In the genomic region with DNA sequence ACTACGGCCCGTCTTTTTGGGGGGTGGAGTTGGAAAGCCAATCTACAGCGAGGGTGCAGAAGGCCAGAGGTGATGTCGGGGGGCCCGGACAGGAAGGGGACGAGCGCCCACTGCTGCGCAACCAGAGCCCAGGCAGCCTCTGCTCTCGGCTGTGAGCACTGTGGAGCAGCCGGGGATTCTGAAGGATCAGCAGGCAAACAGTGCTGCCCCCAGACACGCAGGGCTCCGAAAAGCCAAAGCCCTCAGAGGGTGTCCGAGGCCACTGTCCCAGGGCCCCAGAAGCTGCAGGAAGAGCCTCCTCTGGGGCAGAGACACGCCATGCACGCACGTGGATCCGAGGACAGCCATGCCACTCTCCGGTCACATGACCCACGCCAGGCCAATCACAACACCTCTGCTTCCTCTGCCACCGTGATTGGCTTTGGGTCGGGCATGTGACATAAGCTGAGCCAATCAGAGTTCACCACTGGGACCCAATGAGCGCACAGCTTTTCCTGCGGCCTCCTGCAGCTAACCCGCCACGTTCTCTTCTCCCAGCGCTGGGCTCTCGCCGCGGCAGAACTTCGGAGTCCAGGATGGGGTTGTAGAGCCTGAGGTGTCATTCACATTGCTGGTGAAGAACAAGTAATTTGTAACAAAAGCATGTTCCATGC, we compare ENCODE assay signal across 1 cellular context.
TF ChIP-seq lines count a peak whose summit lies in the region.

No MANE protein-coding gene starts in this region.

TF ChIP-seq in K562, 482 proteins besides CTCF, POLR2A, EP300 and RAD21 (continued from another document):
- TF ChIP-seq, protein P1, sequence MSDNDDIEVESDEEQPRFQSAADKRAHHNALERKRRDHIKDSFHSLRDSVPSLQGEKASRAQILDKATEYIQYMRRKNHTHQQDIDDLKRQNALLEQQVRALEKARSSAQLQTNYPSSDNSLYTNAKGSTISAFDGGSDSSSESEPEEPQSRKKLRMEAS (CRISPR knock-in tag; IDR thresholded peaks at IDR 0.05) = peak; percentile 99
- TF ChIP-seq, protein P2, sequence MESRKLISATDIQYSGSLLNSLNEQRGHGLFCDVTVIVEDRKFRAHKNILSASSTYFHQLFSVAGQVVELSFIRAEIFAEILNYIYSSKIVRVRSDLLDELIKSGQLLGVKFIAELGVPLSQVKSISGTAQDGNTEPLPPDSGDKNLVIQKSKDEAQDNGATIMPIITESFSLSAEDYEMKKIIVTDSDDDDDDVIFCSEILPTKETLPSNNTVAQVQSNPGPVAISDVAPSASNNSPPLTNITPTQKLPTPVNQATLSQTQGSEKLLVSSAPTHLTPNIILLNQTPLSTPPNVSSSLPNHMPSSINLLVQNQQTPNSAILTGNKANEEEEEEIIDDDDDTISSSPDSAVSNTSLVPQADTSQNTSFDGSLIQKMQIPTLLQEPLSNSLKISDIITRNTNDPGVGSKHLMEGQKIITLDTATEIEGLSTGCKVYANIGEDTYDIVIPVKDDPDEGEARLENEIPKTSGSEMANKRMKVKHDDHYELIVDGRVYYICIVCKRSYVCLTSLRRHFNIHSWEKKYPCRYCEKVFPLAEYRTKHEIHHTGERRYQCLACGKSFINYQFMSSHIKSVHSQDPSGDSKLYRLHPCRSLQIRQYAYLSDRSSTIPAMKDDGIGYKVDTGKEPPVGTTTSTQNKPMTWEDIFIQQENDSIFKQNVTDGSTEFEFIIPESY (CRISPR knock-in tag; IDR thresholded peaks at IDR 0.05) = peak; percentile 96; the same call in 1 of the 2 replicates
- TF ChIP-seq GTF2E2 (tag; IDR thresholded peaks at IDR 0.05) (no peak), ZNF699 (CRISPR knock-in tag; IDR thresholded peaks at IDR 0.05; ENCODE audit: insufficient replicate concordance) (no peak), ZNF232 (CRISPR knock-in tag; IDR thresholded peaks at IDR 0.05) (peak; percentile 95), RNF2 (IDR thresholded peaks at IDR 0.05) (peak; percentile 87), RBM25 (IDR thresholded peaks at IDR 0.05; ENCODE audit: low read depth, low read length, severe bottlenecking) (no peak), GTF2A2 (tag; IDR thresholded peaks at IDR 0.05) (no peak), PRPF4 (IDR thresholded peaks at IDR 0.05; ENCODE audit: insufficient read depth, low read depth, low read length, poor library complexity, severe bottlenecking) (no peak), SMAD4 (CRISPR knock-in tag; conservative IDR thresholded peaks at IDR 0.05) (peak; percentile 72; the same call in 1 of the 2 replicates), RBM14 (IDR thresholded peaks at IDR 0.05; ENCODE audit: borderline replicate concordance, insufficient read depth, low read depth, low read length) (no peak), RBFOX2 (IDR thresholded peaks at IDR 0.05; ENCODE audit: low read depth, low read length) (peak; percentile 89), ZBTB1 (CRISPR knock-in tag; IDR thresholded peaks at IDR 0.05; ENCODE audit: borderline replicate concordance, low read depth) (peak; percentile 68; the same call in 1 of the 2 replicates), ZBED1 (IDR thresholded peaks at IDR 0.05) (no peak), HDAC6 (IDR thresholded peaks at IDR 0.05; ENCODE audit: low read depth, low read length) (no peak), TBP (optimal IDR thresholded peaks at IDR 0.05; ENCODE audit: low read depth, low read length) (peak; percentile 38), MAZ (CRISPR knock-in tag; conservative IDR thresholded peaks at IDR 0.05 in 1 of 2, IDR thresholded peaks at IDR 0.05 in 1 of 2) (peak; percentile 44 to 70; a peak in 3 of 4 replicates)
- TF ChIP-seq, protein P3, sequence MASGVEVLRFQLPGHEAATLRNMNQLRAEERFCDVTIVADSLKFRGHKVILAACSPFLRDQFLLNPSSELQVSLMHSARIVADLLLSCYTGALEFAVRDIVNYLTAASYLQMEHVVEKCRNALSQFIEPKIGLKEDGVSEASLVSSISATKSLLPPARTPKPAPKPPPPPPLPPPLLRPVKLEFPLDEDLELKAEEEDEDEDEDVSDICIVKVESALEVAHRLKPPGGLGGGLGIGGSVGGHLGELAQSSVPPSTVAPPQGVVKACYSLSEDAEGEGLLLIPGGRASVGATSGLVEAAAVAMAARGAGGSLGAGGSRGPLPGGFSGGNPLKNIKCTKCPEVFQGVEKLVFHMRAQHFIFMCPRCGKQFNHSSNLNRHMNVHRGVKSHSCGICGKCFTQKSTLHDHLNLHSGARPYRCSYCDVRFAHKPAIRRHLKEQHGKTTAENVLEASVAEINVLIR (CRISPR knock-in tag; IDR thresholded peaks at IDR 0.05) = no peak
- TF ChIP-seq, protein P4, sequence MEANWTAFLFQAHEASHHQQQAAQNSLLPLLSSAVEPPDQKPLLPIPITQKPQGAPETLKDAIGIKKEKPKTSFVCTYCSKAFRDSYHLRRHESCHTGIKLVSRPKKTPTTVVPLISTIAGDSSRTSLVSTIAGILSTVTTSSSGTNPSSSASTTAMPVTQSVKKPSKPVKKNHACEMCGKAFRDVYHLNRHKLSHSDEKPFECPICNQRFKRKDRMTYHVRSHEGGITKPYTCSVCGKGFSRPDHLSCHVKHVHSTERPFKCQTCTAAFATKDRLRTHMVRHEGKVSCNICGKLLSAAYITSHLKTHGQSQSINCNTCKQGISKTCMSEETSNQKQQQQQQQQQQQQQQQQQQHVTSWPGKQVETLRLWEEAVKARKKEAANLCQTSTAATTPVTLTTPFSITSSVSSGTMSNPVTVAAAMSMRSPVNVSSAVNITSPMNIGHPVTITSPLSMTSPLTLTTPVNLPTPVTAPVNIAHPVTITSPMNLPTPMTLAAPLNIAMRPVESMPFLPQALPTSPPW (CRISPR knock-in tag; IDR thresholded peaks at IDR 0.05) = peak; percentile 17; the same call in 1 of the 2 replicates
- TF ChIP-seq, protein P5, sequence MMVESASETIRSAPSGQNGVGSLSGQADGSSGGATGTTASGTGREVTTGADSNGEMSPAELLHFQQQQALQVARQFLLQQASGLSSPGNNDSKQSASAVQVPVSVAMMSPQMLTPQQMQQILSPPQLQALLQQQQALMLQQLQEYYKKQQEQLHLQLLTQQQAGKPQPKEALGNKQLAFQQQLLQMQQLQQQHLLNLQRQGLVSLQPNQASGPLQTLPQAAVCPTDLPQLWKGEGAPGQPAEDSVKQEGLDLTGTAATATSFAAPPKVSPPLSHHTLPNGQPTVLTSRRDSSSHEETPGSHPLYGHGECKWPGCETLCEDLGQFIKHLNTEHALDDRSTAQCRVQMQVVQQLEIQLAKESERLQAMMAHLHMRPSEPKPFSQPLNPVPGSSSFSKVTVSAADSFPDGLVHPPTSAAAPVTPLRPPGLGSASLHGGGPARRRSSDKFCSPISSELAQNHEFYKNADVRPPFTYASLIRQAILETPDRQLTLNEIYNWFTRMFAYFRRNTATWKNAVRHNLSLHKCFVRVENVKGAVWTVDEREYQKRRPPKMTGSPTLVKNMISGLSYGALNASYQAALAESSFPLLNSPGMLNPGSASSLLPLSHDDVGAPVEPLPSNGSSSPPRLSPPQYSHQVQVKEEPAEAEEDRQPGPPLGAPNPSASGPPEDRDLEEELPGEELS (CRISPR knock-in tag; IDR thresholded peaks at IDR 0.05; ENCODE audit: borderline replicate concordance) = peak; percentile 95
- TF ChIP-seq, protein P6, sequence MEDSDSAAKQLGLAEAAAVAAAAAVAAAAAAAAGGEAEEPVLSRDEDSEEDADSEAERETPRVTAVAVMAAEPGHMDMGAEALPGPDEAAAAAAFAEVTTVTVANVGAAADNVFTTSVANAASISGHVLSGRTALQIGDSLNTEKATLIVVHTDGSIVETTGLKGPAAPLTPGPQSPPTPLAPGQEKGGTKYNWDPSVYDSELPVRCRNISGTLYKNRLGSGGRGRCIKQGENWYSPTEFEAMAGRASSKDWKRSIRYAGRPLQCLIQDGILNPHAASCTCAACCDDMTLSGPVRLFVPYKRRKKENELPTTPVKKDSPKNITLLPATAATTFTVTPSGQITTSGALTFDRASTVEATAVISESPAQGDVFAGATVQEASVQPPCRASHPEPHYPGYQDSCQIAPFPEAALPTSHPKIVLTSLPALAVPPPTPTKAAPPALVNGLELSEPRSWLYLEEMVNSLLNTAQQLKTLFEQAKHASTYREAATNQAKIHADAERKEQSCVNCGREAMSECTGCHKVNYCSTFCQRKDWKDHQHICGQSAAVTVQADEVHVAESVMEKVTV (CRISPR knock-in tag; IDR thresholded peaks at IDR 0.05) = peak; percentile 74
- TF ChIP-seq, protein P7, sequence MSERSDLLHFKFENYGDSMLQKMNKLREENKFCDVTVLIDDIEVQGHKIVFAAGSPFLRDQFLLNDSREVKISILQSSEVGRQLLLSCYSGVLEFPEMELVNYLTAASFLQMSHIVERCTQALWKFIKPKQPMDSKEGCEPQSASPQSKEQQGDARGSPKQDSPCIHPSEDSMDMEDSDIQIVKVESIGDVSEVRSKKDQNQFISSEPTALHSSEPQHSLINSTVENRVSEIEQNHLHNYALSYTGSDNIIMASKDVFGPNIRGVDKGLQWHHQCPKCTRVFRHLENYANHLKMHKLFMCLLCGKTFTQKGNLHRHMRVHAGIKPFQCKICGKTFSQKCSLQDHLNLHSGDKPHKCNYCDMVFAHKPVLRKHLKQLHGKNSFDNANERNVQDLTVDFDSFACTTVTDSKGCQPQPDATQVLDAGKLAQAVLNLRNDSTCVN (CRISPR knock-in tag; IDR thresholded peaks at IDR 0.05) = 0 out of 2 replicates have a peak, but pooled peaks have one; percentile 29
